Comparison of ENCODE assay signal across 30 cellular contexts in the genomic region with DNA sequence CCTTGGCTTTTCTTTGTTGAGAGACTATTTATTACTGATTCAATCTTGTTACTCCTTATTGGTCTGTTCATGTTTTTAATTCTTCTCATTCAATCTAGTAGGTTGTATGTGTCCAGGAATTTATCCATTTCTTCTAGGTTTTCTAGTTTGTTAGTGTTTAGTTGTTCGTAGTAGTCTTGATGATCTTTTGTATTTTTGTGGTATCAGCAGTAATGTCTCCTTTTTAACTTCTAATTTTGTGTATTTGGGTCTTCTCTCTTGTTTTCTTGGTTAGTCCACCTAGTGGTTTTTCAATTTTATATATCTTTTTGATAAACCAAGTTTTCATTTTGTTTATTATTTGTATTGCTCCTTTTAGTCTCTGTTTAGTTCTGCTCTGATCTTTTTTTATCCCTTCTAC.
A peak's percentile ranks its signal among the peaks of the same experiment; 100 is the strongest.
DNase-seq lines count a peak whose midpoint lies in the region; ATAC-seq, FAIRE-seq and TF ChIP-seq lines count a peak whose summit lies in the region.
"Had no signal": no experiment of that assay in that cellular context is flagged by ENCODE, and none has a peak within 500 bp of the region (broad histone marks: within the 10 kb centered on the region; RNA-seq: fewer than 3 reads in every experiment).

No MANE protein-coding gene starts in this region.

- H3K4me3 ChIP-seq in A549: no peak overlapping the region
- no peak overlapping the region for H3K4me3 ChIP-seq in K562
- H3K4me3 ChIP-seq: BLaER1; BLaER1 treated with 17β-estradiol and CSF1 and Interleukin-3, amounts not matched to agents 10 nM and 100 nM had no signal

- intact Hi-C loops in K562 (cut with micrococcal nuclease): no loop called here

- H2AFZ ChIP-seq in K562 (ENCODE audit: low read depth, low read length): no peak overlapping the region

- 0% methylated on average over 1 of the region's 1 CpG for WGBS in A549 (ENCODE audit: missing lambda C conversion rate)
- WGBS in K562 (ENCODE audit: insufficient coverage, low coverage, missing lambda C conversion rate): 5% methylated on average over 1 of the region's 1 CpG

- no TSS peak for BruUV-seq in K562 (replicated peaks; lab: Mats Ljungman, UMichigan)

- H3K9ac ChIP-seq in K562 (ENCODE audit: insufficient read depth in 1 of 2, low read depth in 2 of 2, low read length in 2 of 2): no peak overlapping the region
- H3K9ac ChIP-seq: BLaER1; BLaER1 treated with 17β-estradiol and CSF1 and Interleukin-3, amounts not matched to agents 10 nM and 100 nM had no signal

- no peaks in the 10 kb centered on the region for H3K9me1 ChIP-seq in K562 (ENCODE audit: control insufficient read depth, insufficient read depth, low read length)

- H3K9me3 ChIP-seq in A549 (peaks cover 7% of the 10 kb centered on the region; the same call in 1 of the 3 replicates), K562 (replicated peaks; ENCODE audit: control insufficient read depth, insufficient read depth, low read depth, low read length) (no peaks in the 10 kb centered on the region)
- H3K9me3 ChIP-seq: Caco-2 had no signal

- POLR2A ChIA-PET in A549 (lab: Yijun Ruan, JAX) (no interaction called here), K562 (lab: Yijun Ruan, JAX) (no interaction called here)

- H3K27me3 ChIP-seq in K562 (ENCODE audit: control insufficient read depth in 2 of 2, insufficient read depth in 2 of 2, low read length in 2 of 2): no peaks in the 10 kb centered on the region
- H3K27me3 ChIP-seq: BE2C; BLaER1; BLaER1 treated with 17β-estradiol and CSF1 and Interleukin-3, amounts not matched to agents 10 nM and 100 nM had no signal

- DNase-seq in A549 (ENCODE audit: low read depth in 1 of 2, low spot score in 1 of 2): no peak
- no peak for DNase-seq in K562 (ENCODE audit: extremely low read depth in 1 of 4, low spot score in 3 of 4)
- DNase-seq in NCI-H748 (lab: John Stamatoyannopoulos, UW; ENCODE audit: unreplicated experiment): no peak
- DNase-seq: 8988T; ACHN; AML-193; BE2C; C1 segment of cervical spinal cord; Caco-2; Calu3; CD4-positive, alpha-beta memory T cell; CD4-positive, alpha-beta T cell; CD4-positive, CD25-positive, alpha-beta regulatory T cell; CD8-positive, alpha-beta memory T cell; CD8-positive, alpha-beta T cell; COR-L47; DMS 273 treated with DMSO at 0.1 percent for 48 hours; DMS153; DMS53; DMS79; DMS79 treated with DMSO at 0.1 percent for 48 hours; DND-41; EL had no signal

- H3K4me2 ChIP-seq in A549 (no peak overlapping the region), K562 (ENCODE audit: insufficient read depth, low read length) (no peak overlapping the region)
- H3K4me2 ChIP-seq: BLaER1; BLaER1 treated with 17β-estradiol and CSF1 and Interleukin-3, amounts not matched to agents 10 nM and 100 nM had no signal

- ATAC-seq in A549 (no peak), K562 (no peak), GM18498 (IDR thresholded peaks at IDR 0.05; ENCODE audit: unreplicated experiment) (no peak)
- ATAC-seq: CD8-positive, alpha-beta T cell had no signal

- CTCF ChIA-PET in A549 (lab: Yijun Ruan, JAX) (no interaction called here), K562 (lab: Yijun Ruan, JAX; ENCODE audit: low intra/inter-chr PET ratio) (no interaction called here)

- H4K20me1 ChIP-seq in K562 (replicated peaks; ENCODE audit: control insufficient read depth, insufficient read depth, low read length): no peaks in the 10 kb centered on the region
- H4K20me1 ChIP-seq: BLaER1; BLaER1 treated with 17β-estradiol and CSF1 and Interleukin-3, amounts not matched to agents 10 nM and 100 nM had no signal

- H3K27ac ChIP-seq in A549 (no peak overlapping the region), K562 (ENCODE audit: extremely low read depth, low read depth, low read length) (no peak overlapping the region)
- H3K27ac ChIP-seq: 22Rv1; BLaER1; BLaER1 treated with 17β-estradiol and CSF1 and Interleukin-3, amounts not matched to agents 10 nM and 100 nM; C4-2B had no signal

- FAIRE-seq in A549 (lab: Jason Lieb, UNC) (no peak), K562 (lab: Jason Lieb, UNC) (no peak)
- FAIRE-seq: A204.1, D721Med had no signal

- in situ Hi-C loops in K562 (cut with MboI): no loop called here

- H3K36me3 ChIP-seq in K562 (ENCODE audit: control insufficient read depth, insufficient read depth, low read length): no peaks in the 10 kb centered on the region
- H3K36me3 ChIP-seq: BE2C; BLaER1; BLaER1 treated with 17β-estradiol and CSF1 and Interleukin-3, amounts not matched to agents 10 nM and 100 nM had no signal

- TF ChIP-seq CTCF in A549 (IDR thresholded peaks at IDR 0.05) (no peak), K562 (IDR thresholded peaks at IDR 0.05 in 2 of 3, conservative IDR thresholded peaks at IDR 0.05 in 1 of 3; ENCODE audit: insufficient read depth in 2 of 3, low read depth in 1 of 3, low read length in 3 of 3) (no peak)

- H3K79me2 ChIP-seq in K562 (ENCODE audit: control insufficient read depth, insufficient read depth, low read length): no peaks in the 10 kb centered on the region

- TF ChIP-seq POLR2A in A549 (IDR thresholded peaks at IDR 0.05; ENCODE audit: low read length): no peak
- no peak for TF ChIP-seq POLR2A in K562 (conservative IDR thresholded peaks at IDR 0.05)

- TF ChIP-seq RAD21 in A549 (conservative IDR thresholded peaks at IDR 0.05 in 1 of 2, IDR thresholded peaks at IDR 0.05 in 1 of 2): no peak
- no peak for TF ChIP-seq RAD21 in K562 (CRISPR knock-in tag; conservative IDR thresholded peaks at IDR 0.05 in 1 of 2, IDR thresholded peaks at IDR 0.05 in 1 of 2)

- TF ChIP-seq EP300 in A549 (IDR thresholded peaks at IDR 0.05) (no peak), K562 (IDR thresholded peaks at IDR 0.05; ENCODE audit: low read length) (no peak)

- H3K4me1 ChIP-seq in A549: no peaks in the 10 kb centered on the region
- H3K4me1 ChIP-seq in K562 (replicated peaks in 1 of 2; ENCODE audit: control insufficient read depth in 2 of 2, insufficient read depth in 2 of 2, low read length in 2 of 2): no peaks in the 10 kb centered on the region
- H3K4me1 ChIP-seq: BE2C; BLaER1; BLaER1 treated with 17β-estradiol and CSF1 and Interleukin-3, amounts not matched to agents 10 nM and 100 nM; Caco-2 had no signal

TF ChIP-seq in A549, 52 proteins besides CTCF, POLR2A, EP300 and RAD21:
- TF ChIP-seq MAFK (IDR thresholded peaks at IDR 0.05; ENCODE audit: partially characterized antibody): peak; percentile 31
- no peak for TF ChIP-seq RCOR1 (IDR thresholded peaks at IDR 0.05; ENCODE audit: low read depth, low read length)
TF ChIP-seq in A549: peak in this region for 1.

TF ChIP-seq in K562, 482 proteins besides CTCF, POLR2A, EP300 and RAD21:
- TF ChIP-seq ZNF316 (IDR thresholded peaks at IDR 0.05): peak; percentile 83
- TF ChIP-seq C11orf30 (IDR thresholded peaks at IDR 0.05; ENCODE audit: low read depth): peak; percentile 55
- 0 out of 2 replicates have a peak, but pooled peaks have one; percentile 43 for TF ChIP-seq MAFG (tag; conservative IDR thresholded peaks at IDR 0.05)
- no peak for TF ChIP-seq ILK (tag; IDR thresholded peaks at IDR 0.05; ENCODE audit: borderline replicate concordance, low read depth)
